Comparison of ENCODE assay signal across 23 cellular contexts in genomic region chr10:48517482-48517881, GRCh38.
"Had no signal": no experiment of that assay in that cellular context is flagged by ENCODE, and none has a peak within 500 bp of the region (broad histone marks: within the 10 kb centered on the region; RNA-seq: fewer than 3 reads in every experiment).

No MANE protein-coding gene starts in this region.

- H3K9me3 Mint-ChIP-seq: activated CD4-positive, alpha-beta T cell treated with anti-CD3 and anti-CD28 coated beads, Interleukin-2, amount 10 ng/mL, durations not matched to agents 24 days and 14 days had no signal

- H3K4me3 ChIP-seq: adrenal gland, ascending aorta, dorsolateral prefrontal cortex, esophagus squamous epithelium, gastroesophageal sphincter, left ventricle myocardium inferior, right lobe of liver, upper lobe of left lung had no signal

- H3K27me3 ChIP-seq: adrenal gland, ascending aorta, brain microvascular endothelial cell, dorsolateral prefrontal cortex, gastroesophageal sphincter had no signal

- ATAC-seq: gastroesophageal sphincter had no signal

- H3K27ac ChIP-seq: brain microvascular endothelial cell, esophagus squamous epithelium, gastroesophageal sphincter, left ventricle myocardium inferior, right lobe of liver, upper lobe of left lung, VCaP had no signal

- H3K27ac Mint-ChIP-seq: activated CD4-positive, alpha-beta memory T cell treated with anti-CD3 and anti-CD28 coated beads, Interleukin-2, amount 10 ng/mL, durations not matched to agents 7 days and 5 days; activated CD4-positive, alpha-beta T cell treated with anti-CD3 and anti-CD28 coated beads, Interleukin-2, amount 10 ng/mL, durations not matched to agents 24 days and 14 days; activated naive CD4-positive, alpha-beta T cell treated with anti-CD3 and anti-CD28 coated beads, Interleukin-2, amount 50 U/mL, for 24 hours; T-helper 2 cell treated with Interferon-gamma antibody and Interleukin-4, amounts not matched to agents 5 μg/mL and 100 μg/mL, for 36 hours had no signal

- DNase-seq: activated CD4-positive, alpha-beta memory T cell treated with anti-CD3 and anti-CD28 coated beads, Interleukin-2, amount 10 ng/mL, durations not matched to agents 7 days and 5 days; activated CD4-positive, alpha-beta T cell treated with anti-CD3 and anti-CD28 coated beads, Interleukin-2, amount 10 ng/mL, durations not matched to agents 24 days and 14 days; activated gamma-delta T cell treated with Interleukin-2 at 50 U/mL for 16 hours; brain microvascular endothelial cell; central memory CD4-positive, alpha-beta T cell; dorsolateral prefrontal cortex; esophagus squamous epithelium; hypothalamus; left ventricle myocardium inferior; mammary epithelial cell; occipital lobe; small intestine; stimulated activated CD4-positive, alpha-beta T cell treated with anti-CD3 and anti-CD28 coated beads, Interleukin-2, amount 100 ng/mL, for 48 hours; stimulated activated CD8-positive, alpha-beta memory T cell treated with anti-CD3 and anti-CD28 coated beads, Interleukin-4, amount 100 ng/mL, for 48 hours; stimulated activated naive CD4-positive, alpha-beta T cell treated with Interleukin-2 at 50 U/mL for 16 hours; upper lobe of left lung had no signal

- H3K4me1 Mint-ChIP-seq: activated CD4-positive, alpha-beta T cell treated with anti-CD3 and anti-CD28 coated beads, Interleukin-2, amount 10 ng/mL, durations not matched to agents 24 days and 14 days; activated naive CD4-positive, alpha-beta T cell treated with anti-CD3 and anti-CD28 coated beads, Interleukin-2, amount 50 U/mL, for 24 hours had no signal

- H3K4me3 Mint-ChIP-seq: activated CD4-positive, alpha-beta memory T cell treated with anti-CD3 and anti-CD28 coated beads, Interleukin-2, amount 10 ng/mL, durations not matched to agents 7 days and 5 days; activated CD4-positive, alpha-beta T cell treated with anti-CD3 and anti-CD28 coated beads, Interleukin-2, amount 10 ng/mL, durations not matched to agents 24 days and 14 days; activated naive CD4-positive, alpha-beta T cell treated with anti-CD3 and anti-CD28 coated beads, Interleukin-2, amount 50 U/mL, for 24 hours; T-helper 2 cell treated with Interferon-gamma antibody and Interleukin-4, amounts not matched to agents 5 μg/mL and 100 μg/mL, for 36 hours had no signal
